In the genomic region with DNA sequence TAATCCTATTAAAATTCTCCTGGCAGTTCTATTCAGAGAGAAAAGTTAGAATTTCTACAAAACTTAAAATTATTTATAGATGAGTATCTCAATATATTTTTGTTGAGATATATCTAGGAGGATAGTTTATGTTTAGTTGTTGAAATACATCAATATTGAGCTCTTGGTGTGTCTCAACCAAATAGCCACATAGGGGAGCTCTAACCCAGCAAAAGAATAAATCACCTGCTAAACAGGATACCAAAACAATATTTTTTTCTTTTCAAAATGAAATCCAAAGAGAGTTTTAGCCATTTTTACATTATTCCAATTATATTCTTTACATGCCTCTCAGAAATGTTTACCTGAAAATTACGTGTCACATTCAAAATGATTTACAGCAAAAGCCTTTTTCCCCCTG, we compare ENCODE assay signal across 10 cellular contexts.
A peak's percentile ranks its signal among the peaks of the same experiment; 100 is the strongest.
DNase-seq lines count a peak whose midpoint lies in the region; ATAC-seq, FAIRE-seq and TF ChIP-seq lines count a peak whose summit lies in the region.
"Had no signal": no experiment of that assay in that cellular context is flagged by ENCODE, and none has a peak within 500 bp of the region (broad histone marks: within the 10 kb centered on the region; RNA-seq: fewer than 3 reads in every experiment).

No MANE protein-coding gene starts in this region.

- no peaks in the 10 kb centered on the region for H3K27me3 ChIP-seq in colonic mucosa

- H3K27me3 Mint-ChIP-seq in activated CD8-positive, alpha-beta T cell treated with anti-CD3 and anti-CD28 coated beads, Interleukin-2, amount 10 ng/mL, durations not matched to agents 7 days and 5 days (ENCODE audit: low read depth) = no peaks in the 10 kb centered on the region
- no peaks in the 10 kb centered on the region for H3K27me3 Mint-ChIP-seq in activated naive CD4-positive, alpha-beta T cell treated with anti-CD3 and anti-CD28 coated beads for 36 hours (ENCODE audit: low read depth)
- H3K27me3 Mint-ChIP-seq: activated naive CD8-positive, alpha-beta T cell treated with anti-CD3 and anti-CD28 coated beads, Interleukin-2, amount 50 U/mL, for 24 hours had no signal

- peak; percentile 33 for TF ChIP-seq CTCF in GM13977 (IDR thresholded peaks at IDR 0.05; ENCODE audit: extremely low read depth, insufficient read depth, missing control alignments)
- no peak for TF ChIP-seq CTCF in colonic mucosa (IDR thresholded peaks at IDR 0.05)

- POLR2A ChIA-PET in activated CD8-positive, alpha-beta T cell treated with anti-CD3 and anti-CD28 coated beads, Interleukin-2, amount 10 ng/mL, durations not matched to agents 7 days and 5 days (lab: Charles Lee) = no interaction called here

- no peak overlapping the region for H3K27ac ChIP-seq in colonic mucosa

- no peaks in the 10 kb centered on the region for H3K4me1 ChIP-seq in colonic mucosa

- CTCF ChIA-PET in activated CD8-positive, alpha-beta T cell treated with anti-CD3 and anti-CD28 coated beads, Interleukin-2, amount 10 ng/mL, durations not matched to agents 7 days and 5 days (lab: Charles Lee) = no interaction called here
- CTCF ChIA-PET in activated naive CD4-positive, alpha-beta T cell treated with anti-CD3 and anti-CD28 coated beads for 36 hours (lab: Charles Lee) = no interaction called here

- no peak for ATAC-seq in activated CD8-positive, alpha-beta T cell treated with anti-CD3 and anti-CD28 coated beads, Interleukin-2, amount 10 ng/mL, durations not matched to agents 7 days and 5 days
- ATAC-seq: activated naive CD8-positive, alpha-beta T cell treated with anti-CD3 and anti-CD28 coated beads, Interleukin-2, amount 50 U/mL, for 24 hours; sciatic nerve had no signal

- H3K9me3 Mint-ChIP-seq in activated CD8-positive, alpha-beta T cell treated with anti-CD3 and anti-CD28 coated beads, Interleukin-2, amount 10 ng/mL, durations not matched to agents 7 days and 5 days (ENCODE audit: insufficient read depth) = no peaks in the 10 kb centered on the region
- H3K9me3 Mint-ChIP-seq in activated naive CD4-positive, alpha-beta T cell treated with anti-CD3 and anti-CD28 coated beads for 36 hours = no peaks in the 10 kb centered on the region
- H3K9me3 Mint-ChIP-seq: activated naive CD8-positive, alpha-beta T cell treated with anti-CD3 and anti-CD28 coated beads, Interleukin-2, amount 50 U/mL, for 24 hours had no signal

- H3K4me1 Mint-ChIP-seq in activated CD8-positive, alpha-beta T cell treated with anti-CD3 and anti-CD28 coated beads, Interleukin-2, amount 10 ng/mL, durations not matched to agents 7 days and 5 days (ENCODE audit: low read depth) = no peaks in the 10 kb centered on the region
- no peaks in the 10 kb centered on the region for H3K4me1 Mint-ChIP-seq in activated naive CD4-positive, alpha-beta T cell treated with anti-CD3 and anti-CD28 coated beads for 36 hours (ENCODE audit: low read depth)
- H3K4me1 Mint-ChIP-seq: activated naive CD8-positive, alpha-beta T cell treated with anti-CD3 and anti-CD28 coated beads, Interleukin-2, amount 50 U/mL, for 24 hours had no signal

- H3K27ac Mint-ChIP-seq in activated CD8-positive, alpha-beta T cell treated with anti-CD3 and anti-CD28 coated beads, Interleukin-2, amount 10 ng/mL, durations not matched to agents 7 days and 5 days = no peak overlapping the region
- no peak overlapping the region for H3K27ac Mint-ChIP-seq in activated naive CD4-positive, alpha-beta T cell treated with anti-CD3 and anti-CD28 coated beads for 36 hours
- H3K27ac Mint-ChIP-seq: activated naive CD8-positive, alpha-beta T cell treated with anti-CD3 and anti-CD28 coated beads, Interleukin-2, amount 50 U/mL, for 24 hours had no signal

- intact Hi-C loops in colonic mucosa (cut with DNase I) = no loop called here
- intact Hi-C loops in activated naive CD4-positive, alpha-beta T cell treated with anti-CD3 and anti-CD28 coated beads for 36 hours (cut with micrococcal nuclease) = loop anchor here (2.0 kb wide), 1 partner anchor 962 kb away; no protein-coding TSS in a partner anchor

- in situ Hi-C loops in GM13977 (cut with MboI; ENCODE audit: low pct_unique_long_range_greater_than_20kb, low sequenced_read_pairs, unreplicated experiment) = no loop called here

- H3K9me3 ChIP-seq in colonic mucosa = no peaks in the 10 kb centered on the region

- H3K4me3 Mint-ChIP-seq in activated CD8-positive, alpha-beta T cell treated with anti-CD3 and anti-CD28 coated beads, Interleukin-2, amount 10 ng/mL, durations not matched to agents 7 days and 5 days = no peak overlapping the region
- no peak overlapping the region for H3K4me3 Mint-ChIP-seq in activated naive CD4-positive, alpha-beta T cell treated with anti-CD3 and anti-CD28 coated beads for 36 hours
- H3K4me3 Mint-ChIP-seq: activated naive CD8-positive, alpha-beta T cell treated with anti-CD3 and anti-CD28 coated beads, Interleukin-2, amount 50 U/mL, for 24 hours had no signal

- H3K4me3 ChIP-seq in colonic mucosa = no peak overlapping the region

- FAIRE-seq in A204.1 (lab: Jason Lieb, UNC) = peak; percentile 64

- no peaks in the 10 kb centered on the region for H3K36me3 ChIP-seq in colonic mucosa

- peak; percentile 3 for DNase-seq in GM13977 (ENCODE audit: low spot score)
- DNase-seq in NCI-H748 (lab: John Stamatoyannopoulos, UW; ENCODE audit: unreplicated experiment) = peak; percentile 61
- DNase-seq in cerebellar cortex (ENCODE audit: low spot score) = peak; percentile 11
- no peak for DNase-seq in activated CD8-positive, alpha-beta T cell treated with anti-CD3 and anti-CD28 coated beads, Interleukin-2, amount 10 ng/mL, durations not matched to agents 7 days and 5 days
- DNase-seq in colonic mucosa = no peak
- DNase-seq in activated naive CD4-positive, alpha-beta T cell treated with anti-CD3 and anti-CD28 coated beads for 36 hours = no peak
- no peak for DNase-seq in germinal center (ENCODE audit: low spot score)
- DNase-seq: activated naive CD8-positive, alpha-beta T cell treated with anti-CD3 and anti-CD28 coated beads, Interleukin-2, amount 50 U/mL, for 24 hours had no signal

- H3K9ac ChIP-seq in colonic mucosa (ENCODE audit: low read depth in 2 of 2, low read length in 2 of 2) = no peak overlapping the region

- no peaks in the 10 kb centered on the region for H3K36me3 Mint-ChIP-seq in activated CD8-positive, alpha-beta T cell treated with anti-CD3 and anti-CD28 coated beads, Interleukin-2, amount 10 ng/mL, durations not matched to agents 7 days and 5 days (ENCODE audit: low read depth)
- H3K36me3 Mint-ChIP-seq in activated naive CD4-positive, alpha-beta T cell treated with anti-CD3 and anti-CD28 coated beads for 36 hours (ENCODE audit: low read depth) = no peaks in the 10 kb centered on the region

Comparison
In these comparisons a context has a peak if more than half of its experiments do, and no peak if none do; other contexts are left out.
1. DNase-seq: peak in GM13977 (single experiment), NCI-H748 (single experiment) and cerebellar cortex (single experiment); none in activated CD8-positive, alpha-beta T cell treated with anti-CD3 and anti-CD28 coated beads, Interleukin-2, amount 10 ng/mL, durations not matched to agents 7 days and 5 days (single experiment), colonic mucosa (single experiment), activated naive CD4-positive, alpha-beta T cell treated with anti-CD3 and anti-CD28 coated beads for 36 hours (single experiment) and germinal center (single experiment).